Comparison of ENCODE assay signal across 1 cellular context in the genomic region with DNA sequence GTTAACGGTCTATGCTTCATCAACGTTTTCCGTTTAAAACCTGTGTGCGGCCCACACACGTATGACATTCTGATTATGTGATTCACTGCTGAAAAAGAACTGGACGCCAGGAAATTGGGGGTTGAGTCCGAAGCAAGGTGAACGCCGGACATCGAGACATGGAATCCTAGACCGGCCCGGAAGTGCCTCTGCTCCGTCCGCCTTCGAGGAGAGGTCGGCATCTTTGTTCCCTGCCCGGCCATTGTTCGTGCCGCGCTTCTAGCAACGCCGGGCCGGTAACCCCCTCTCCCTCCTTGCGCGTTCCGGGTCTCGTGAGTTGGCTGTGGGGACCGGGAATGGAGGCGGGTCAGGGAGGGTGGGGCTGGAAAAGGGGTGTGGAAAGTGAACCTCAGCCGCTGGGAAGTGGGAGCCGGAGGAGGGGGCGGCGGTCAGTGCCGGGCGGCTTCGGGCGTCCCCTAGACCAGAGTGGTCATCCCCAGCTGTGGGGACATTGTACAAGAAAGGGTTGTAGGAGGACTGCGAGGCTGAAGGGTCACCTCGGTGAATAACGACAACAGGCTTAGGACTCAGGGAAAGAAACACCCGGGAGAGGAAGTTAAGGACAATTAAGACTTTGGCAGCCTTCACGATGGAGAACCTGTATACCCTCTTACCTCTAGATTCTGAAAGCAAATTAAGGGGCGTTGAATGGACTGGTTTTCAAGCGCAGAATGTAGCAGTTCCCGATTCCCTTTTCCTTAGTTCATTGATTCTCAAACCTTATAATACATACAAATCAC.
TF ChIP-seq lines count a peak whose summit lies in the region.

A gene (plus strand): TSS at position 220 of the 779 bp plus-strand sequence. CDS start 1,810 bp downstream, outside the sequence.

TF ChIP-seq in HEK293, 187 proteins besides CTCF, POLR2A, EP300 and RAD21 (continued from another document):
- TF ChIP-seq, protein P1, sequence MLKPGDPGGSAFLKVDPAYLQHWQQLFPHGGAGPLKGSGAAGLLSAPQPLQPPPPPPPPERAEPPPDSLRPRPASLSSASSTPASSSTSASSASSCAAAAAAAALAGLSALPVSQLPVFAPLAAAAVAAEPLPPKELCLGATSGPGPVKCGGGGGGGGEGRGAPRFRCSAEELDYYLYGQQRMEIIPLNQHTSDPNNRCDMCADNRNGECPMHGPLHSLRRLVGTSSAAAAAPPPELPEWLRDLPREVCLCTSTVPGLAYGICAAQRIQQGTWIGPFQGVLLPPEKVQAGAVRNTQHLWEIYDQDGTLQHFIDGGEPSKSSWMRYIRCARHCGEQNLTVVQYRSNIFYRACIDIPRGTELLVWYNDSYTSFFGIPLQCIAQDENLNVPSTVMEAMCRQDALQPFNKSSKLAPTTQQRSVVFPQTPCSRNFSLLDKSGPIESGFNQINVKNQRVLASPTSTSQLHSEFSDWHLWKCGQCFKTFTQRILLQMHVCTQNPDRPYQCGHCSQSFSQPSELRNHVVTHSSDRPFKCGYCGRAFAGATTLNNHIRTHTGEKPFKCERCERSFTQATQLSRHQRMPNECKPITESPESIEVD (tag by site-specific recombination; IDR thresholded peaks at IDR 0.05), result no peak
- TF ChIP-seq ZNF610 (tag by site-specific recombination; IDR thresholded peaks at IDR 0.05; ENCODE audit: borderline replicate concordance), result no peak; the same call in 1 of the 2 replicates
- peak; percentile 53; the same call in 1 of the 2 replicates for TF ChIP-seq ZNF2 (tag by site-specific recombination; IDR thresholded peaks at IDR 0.05)
- TF ChIP-seq, protein P2, sequence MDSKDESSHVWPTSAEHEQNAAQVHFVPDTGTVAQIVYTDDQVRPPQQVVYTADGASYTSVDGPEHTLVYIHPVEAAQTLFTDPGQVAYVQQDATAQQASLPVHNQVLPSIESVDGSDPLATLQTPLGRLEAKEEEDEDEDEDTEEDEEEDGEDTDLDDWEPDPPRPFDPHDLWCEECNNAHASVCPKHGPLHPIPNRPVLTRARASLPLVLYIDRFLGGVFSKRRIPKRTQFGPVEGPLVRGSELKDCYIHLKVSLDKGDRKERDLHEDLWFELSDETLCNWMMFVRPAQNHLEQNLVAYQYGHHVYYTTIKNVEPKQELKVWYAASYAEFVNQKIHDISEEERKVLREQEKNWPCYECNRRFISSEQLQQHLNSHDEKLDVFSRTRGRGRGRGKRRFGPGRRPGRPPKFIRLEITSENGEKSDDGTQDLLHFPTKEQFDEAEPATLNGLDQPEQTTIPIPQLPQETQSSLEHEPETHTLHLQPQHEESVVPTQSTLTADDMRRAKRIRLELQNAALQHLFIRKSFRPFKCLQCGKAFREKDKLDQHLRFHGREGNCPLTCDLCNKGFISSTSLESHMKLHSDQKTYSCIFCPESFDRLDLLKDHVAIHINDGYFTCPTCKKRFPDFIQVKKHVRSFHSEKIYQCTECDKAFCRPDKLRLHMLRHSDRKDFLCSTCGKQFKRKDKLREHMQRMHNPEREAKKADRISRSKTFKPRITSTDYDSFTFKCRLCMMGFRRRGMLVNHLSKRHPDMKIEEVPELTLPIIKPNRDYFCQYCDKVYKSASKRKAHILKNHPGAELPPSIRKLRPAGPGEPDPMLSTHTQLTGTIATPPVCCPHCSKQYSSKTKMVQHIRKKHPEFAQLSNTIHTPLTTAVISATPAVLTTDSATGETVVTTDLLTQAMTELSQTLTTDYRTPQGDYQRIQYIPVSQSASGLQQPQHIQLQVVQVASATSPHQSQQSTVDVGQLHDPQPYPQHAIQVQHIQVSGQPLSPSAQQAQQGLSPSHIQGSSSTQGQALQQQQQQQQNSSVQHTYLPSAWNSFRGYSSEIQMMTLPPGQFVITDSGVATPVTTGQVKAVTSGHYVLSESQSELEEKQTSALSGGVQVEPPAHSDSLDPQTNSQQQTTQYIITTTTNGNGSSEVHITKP (tag by site-specific recombination; IDR thresholded peaks at IDR 0.05), result peak; percentile 93
- TF ChIP-seq YY1 (tag by site-specific recombination; IDR thresholded peaks at IDR 0.05), result peak; percentile 96
- 0 out of 2 replicates have a peak, but pooled peaks have one; percentile 16 for TF ChIP-seq FEZF1 (tag by site-specific recombination; IDR thresholded peaks at IDR 0.05)
- TF ChIP-seq, protein P3, sequence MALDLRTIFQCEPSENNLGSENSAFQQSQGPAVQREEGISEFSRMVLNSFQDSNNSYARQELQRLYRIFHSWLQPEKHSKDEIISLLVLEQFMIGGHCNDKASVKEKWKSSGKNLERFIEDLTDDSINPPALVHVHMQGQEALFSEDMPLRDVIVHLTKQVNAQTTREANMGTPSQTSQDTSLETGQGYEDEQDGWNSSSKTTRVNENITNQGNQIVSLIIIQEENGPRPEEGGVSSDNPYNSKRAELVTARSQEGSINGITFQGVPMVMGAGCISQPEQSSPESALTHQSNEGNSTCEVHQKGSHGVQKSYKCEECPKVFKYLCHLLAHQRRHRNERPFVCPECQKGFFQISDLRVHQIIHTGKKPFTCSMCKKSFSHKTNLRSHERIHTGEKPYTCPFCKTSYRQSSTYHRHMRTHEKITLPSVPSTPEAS (tag by site-specific recombination; IDR thresholded peaks at IDR 0.05), result no peak; the same call in 1 of the 2 replicates
- no peak for TF ChIP-seq ZNF776 (tag by site-specific recombination; IDR thresholded peaks at IDR 0.05; ENCODE audit: borderline replicate concordance)
- TF ChIP-seq ZBTB17 (tag by site-specific recombination; IDR thresholded peaks at IDR 0.05), result peak; percentile 60
- peak; percentile 66 for TF ChIP-seq ZNF394 (tag by site-specific recombination; IDR thresholded peaks at IDR 0.05; ENCODE audit: borderline replicate concordance)
- TF ChIP-seq ZNF571 (tag by site-specific recombination; IDR thresholded peaks at IDR 0.05), result no peak
- peak; percentile 40; the same call in 1 of the 2 replicates for TF ChIP-seq BCL11A (tag by site-specific recombination; IDR thresholded peaks at IDR 0.05; ENCODE audit: low read depth)
- TF ChIP-seq ZNF324 (tag by site-specific recombination; IDR thresholded peaks at IDR 0.05), result 0 out of 2 replicates have a peak, but pooled peaks have one; percentile 48
- TF ChIP-seq TCF7L2 (IDR thresholded peaks at IDR 0.05; ENCODE audit: borderline replicate concordance, low read depth, low read length), result peak; percentile 96
- TF ChIP-seq ZNF302 (tag by site-specific recombination; IDR thresholded peaks at IDR 0.05; ENCODE audit: low read depth), result no peak
- no peak for TF ChIP-seq ZNF521 (tag by site-specific recombination; IDR thresholded peaks at IDR 0.05)
- peak; percentile 54; the same call in 1 of the 2 replicates for TF ChIP-seq HOXD13 (CRISPR knock-in tag; IDR thresholded peaks at IDR 0.05; ENCODE audit: borderline replicate concordance)
- peak; percentile 94 for TF ChIP-seq ZNF660 (tag by site-specific recombination; IDR thresholded peaks at IDR 0.05)
- TF ChIP-seq ZNF169 (tag by site-specific recombination; IDR thresholded peaks at IDR 0.05), result no peak
- no peak for TF ChIP-seq ZNF157 (tag by site-specific recombination; IDR thresholded peaks at IDR 0.05)
- peak; percentile 40; the same call in 1 of the 2 replicates for TF ChIP-seq GLIS2 (tag by site-specific recombination; IDR thresholded peaks at IDR 0.05)
- TF ChIP-seq ZFP69B (tag by site-specific recombination; IDR thresholded peaks at IDR 0.05), result peak; percentile 56; the same call in 1 of the 2 replicates
- TF ChIP-seq SALL2 (tag by site-specific recombination; IDR thresholded peaks at IDR 0.05; ENCODE audit: borderline replicate concordance), result no peak
- TF ChIP-seq, protein P4, sequence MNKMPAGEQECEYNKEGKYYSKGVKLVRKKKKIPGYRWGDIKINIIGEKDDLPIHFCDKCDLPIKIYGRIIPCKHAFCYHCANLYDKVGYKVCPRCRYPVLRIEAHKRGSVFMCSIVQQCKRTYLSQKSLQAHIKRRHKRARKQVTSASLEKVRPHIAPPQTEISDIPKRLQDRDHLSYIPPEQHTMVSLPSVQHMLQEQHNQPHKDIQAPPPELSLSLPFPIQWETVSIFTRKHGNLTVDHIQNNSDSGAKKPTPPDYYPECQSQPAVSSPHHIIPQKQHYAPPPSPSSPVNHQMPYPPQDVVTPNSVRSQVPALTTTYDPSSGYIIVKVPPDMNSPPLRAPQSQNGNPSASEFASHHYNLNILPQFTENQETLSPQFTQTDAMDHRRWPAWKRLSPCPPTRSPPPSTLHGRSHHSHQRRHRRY (tag by site-specific recombination; IDR thresholded peaks at IDR 0.05), result no peak
- no peak for TF ChIP-seq ZNF426 (tag by site-specific recombination; IDR thresholded peaks at IDR 0.05)
- TF ChIP-seq, protein P5, sequence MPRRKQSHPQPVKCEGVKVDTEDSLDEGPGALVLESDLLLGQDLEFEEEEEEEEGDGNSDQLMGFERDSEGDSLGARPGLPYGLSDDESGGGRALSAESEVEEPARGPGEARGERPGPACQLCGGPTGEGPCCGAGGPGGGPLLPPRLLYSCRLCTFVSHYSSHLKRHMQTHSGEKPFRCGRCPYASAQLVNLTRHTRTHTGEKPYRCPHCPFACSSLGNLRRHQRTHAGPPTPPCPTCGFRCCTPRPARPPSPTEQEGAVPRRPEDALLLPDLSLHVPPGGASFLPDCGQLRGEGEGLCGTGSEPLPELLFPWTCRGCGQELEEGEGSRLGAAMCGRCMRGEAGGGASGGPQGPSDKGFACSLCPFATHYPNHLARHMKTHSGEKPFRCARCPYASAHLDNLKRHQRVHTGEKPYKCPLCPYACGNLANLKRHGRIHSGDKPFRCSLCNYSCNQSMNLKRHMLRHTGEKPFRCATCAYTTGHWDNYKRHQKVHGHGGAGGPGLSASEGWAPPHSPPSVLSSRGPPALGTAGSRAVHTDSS (tag by site-specific recombination; IDR thresholded peaks at IDR 0.05), result no peak
- 0 out of 2 replicates have a peak, but pooled peaks have one; percentile 32 for TF ChIP-seq ZNF843 (tag by site-specific recombination; IDR thresholded peaks at IDR 0.05)
